21 cellular contexts compared by ENCODE assay signal in genomic region chr1:204098683-204099082, GRCh38. TPM values are rescaled to one million over a fixed set of nuclear protein-coding genes. Genes with fewer than 3 reads are reported as not detected.
A peak's percentile ranks its signal among the peaks of the same experiment; 100 is the strongest.
DNase-seq lines count a peak whose midpoint lies in the region; ATAC-seq, FAIRE-seq and TF ChIP-seq lines count a peak whose summit lies in the region.
"Had no signal": no experiment of that assay in that cellular context is flagged by ENCODE, and none has a peak within 500 bp of the region (broad histone marks: within the 10 kb centered on the region; RNA-seq: fewer than 3 reads in every experiment).

No MANE protein-coding gene starts in this region.

- H3K27me3 ChIP-seq in left ventricle myocardium inferior (ENCODE audit: low read depth) (no peaks in the 10 kb centered on the region), upper lobe of left lung (no peaks in the 10 kb centered on the region)
- H3K27me3 ChIP-seq in CD4-positive, alpha-beta memory T cell (ENCODE audit: insufficient read depth, low read length), result no peaks in the 10 kb centered on the region

- peaks cover 17 to 42% of the 10 kb centered on the region in 2 donors for H3K4me1 Mint-ChIP-seq in effector memory CD8-positive, alpha-beta T cell (ENCODE audit: low read depth in 2 of 2)
- peaks cover 81% of the 10 kb centered on the region for H3K4me1 Mint-ChIP-seq in nephron progenitor cell
- peaks cover 15 to 40% (median 23%) of the 10 kb centered on the region in 4 donors for H3K4me1 Mint-ChIP-seq in CD4-positive, alpha-beta memory T cell

- H3K27ac ChIP-seq in left ventricle myocardium inferior (replicated peaks) (no peak overlapping the region), upper lobe of left lung (peak overlapping the region in 3 of 4 donors; percentile 48 to 85 (median 56))
- no peak overlapping the region for H3K27ac ChIP-seq in CD4-positive, alpha-beta memory T cell (ENCODE audit: low read depth, low read length)
- H3K27ac ChIP-seq: GM23248, KMS-11 had no signal

- H3K4me1 ChIP-seq in left ventricle myocardium inferior (peaks cover 75% of the 10 kb centered on the region), upper lobe of left lung (peaks cover 57 to 77% (median 66%) of the 10 kb centered on the region in 4 donors)
- peaks cover 16% of the 10 kb centered on the region for H3K4me1 ChIP-seq in CD4-positive, alpha-beta memory T cell (ENCODE audit: insufficient read depth, low read length)

- peak overlapping the region in 1 of 2 donors; percentile 46 for H3K27ac Mint-ChIP-seq in effector memory CD8-positive, alpha-beta T cell
- H3K27ac Mint-ChIP-seq in nephron progenitor cell, result peak overlapping the region; percentile 91
- peak overlapping the region in 2 of 7 donors; percentile 55 to 80 for H3K27ac Mint-ChIP-seq in CD4-positive, alpha-beta memory T cell
- H3K27ac Mint-ChIP-seq: CD14-positive monocyte had no signal

- H3K9me3 ChIP-seq in left ventricle myocardium inferior (replicated peaks) (no peaks in the 10 kb centered on the region), upper lobe of left lung (no peaks in the 10 kb centered on the region)
- no peaks in the 10 kb centered on the region for H3K9me3 ChIP-seq in CD4-positive, alpha-beta memory T cell (ENCODE audit: control insufficient read depth in 1 of 2, low read length in 2 of 2)

- no peak for TF ChIP-seq EP300 in upper lobe of left lung (IDR thresholded peaks at IDR 0.05)

- H3K4me3 ChIP-seq in left ventricle myocardium inferior (no peak overlapping the region), upper lobe of left lung (no peak overlapping the region)
- no peak overlapping the region for H3K4me3 ChIP-seq in CD4-positive, alpha-beta memory T cell (ENCODE audit: low read length in 2 of 2)
- H3K4me3 ChIP-seq: GM23248 had no signal

- TF ChIP-seq POLR2A in upper lobe of left lung (IDR thresholded peaks at IDR 0.05) (no peak), H54 (IDR thresholded peaks at IDR 0.05; ENCODE audit: low read depth, low read length) (no peak)

- H3K36me3 Mint-ChIP-seq in effector memory CD8-positive, alpha-beta T cell (ENCODE audit: insufficient read depth), result no peaks in the 10 kb centered on the region
- no peaks in the 10 kb centered on the region for H3K36me3 Mint-ChIP-seq in nephron progenitor cell (ENCODE audit: low read depth)
- no peaks in the 10 kb centered on the region for H3K36me3 Mint-ChIP-seq in CD4-positive, alpha-beta memory T cell
- H3K36me3 Mint-ChIP-seq: CD14-positive monocyte had no signal

- 85 to 91% methylated on average over 4 of the region's 4 CpGs for WGBS in upper lobe of left lung, 2 donors

- intact Hi-C loops in left ventricle myocardium superior (cut with micrococcal nuclease) (no loop called here), left ventricle myocardium inferior (cut with micrococcal nuclease) (no loop called here)
- intact Hi-C loops in CD4-positive, alpha-beta memory T cell (cut with micrococcal nuclease), result no loop called here

- no peaks in the 10 kb centered on the region for H3K36me3 ChIP-seq in left ventricle myocardium inferior
- no peaks in the 10 kb centered on the region for H3K36me3 ChIP-seq in upper lobe of left lung
- no peaks in the 10 kb centered on the region for H3K36me3 ChIP-seq in CD4-positive, alpha-beta memory T cell (ENCODE audit: insufficient read depth, low read length)

- TF ChIP-seq CTCF in left ventricle myocardium inferior (IDR thresholded peaks at IDR 0.05; ENCODE audit: borderline replicate concordance) (no peak), nephron progenitor cell (IDR thresholded peaks at IDR 0.05) (no peak), upper lobe of left lung (IDR thresholded peaks at IDR 0.05) (no peak)

- ATAC-seq in left ventricle myocardium superior (no peak), upper lobe of left lung (ENCODE audit: low FRiP score in 2 of 2) (no peak)
- ATAC-seq in effector memory CD8-positive, alpha-beta T cell (replicated peaks), result peak; percentile 29
- ATAC-seq: PC-3 had no signal

- DNase-seq in left ventricle myocardium superior, result peak; percentile 10
- DNase-seq in left ventricle myocardium inferior, result no peak
- no peak for DNase-seq in effector memory CD8-positive, alpha-beta T cell
- no peak for DNase-seq in nephron progenitor cell
- no peak for DNase-seq in upper lobe of left lung
- DNase-seq in H54 (ENCODE audit: insufficient read length, low spot score), result no peak
- DNase-seq in hypothalamus (lab: John Stamatoyannopoulos, UW), result no peak
- DNase-seq in CD4-positive, alpha-beta memory T cell, result no peak
- DNase-seq: 8988T, COR-L47, DMS 273 treated with DMSO at 0.1 percent for 48 hours, DND-41, GM23248, NCI-H1417 treated with DMSO at 0.1 percent for 48 hours, NCI-H187 treated with DMSO at 0.1 percent for 48 hours, NCI-H345, NCI-H526 had no signal

- no peaks in the 10 kb centered on the region for H3K9me3 Mint-ChIP-seq in effector memory CD8-positive, alpha-beta T cell
- H3K9me3 Mint-ChIP-seq in nephron progenitor cell, result no peaks in the 10 kb centered on the region
- no peaks in the 10 kb centered on the region for H3K9me3 Mint-ChIP-seq in CD4-positive, alpha-beta memory T cell
- H3K9me3 Mint-ChIP-seq: CD14-positive monocyte had no signal

- H3K4me3 Mint-ChIP-seq in effector memory CD8-positive, alpha-beta T cell, result no peak overlapping the region
- H3K4me3 Mint-ChIP-seq in nephron progenitor cell, result no peak overlapping the region
- H3K4me3 Mint-ChIP-seq in CD4-positive, alpha-beta memory T cell, result no peak overlapping the region
- H3K4me3 Mint-ChIP-seq: CD14-positive monocyte had no signal

- FAIRE-seq in H54 (lab: Jason Lieb, UNC), result no peak

- CTCF ChIA-PET in CD4-positive, alpha-beta memory T cell (lab: Charles Lee; ENCODE audit: partially characterized antibody), result interaction anchor here (1.7 kb wide), 1 partner anchor 30 kb away, joined by 4 read pairs; no protein-coding TSS in a partner anchor

- no peaks in the 10 kb centered on the region for H3K27me3 Mint-ChIP-seq in effector memory CD8-positive, alpha-beta T cell
- H3K27me3 Mint-ChIP-seq in nephron progenitor cell (ENCODE audit: low read depth, poor library complexity), result no peaks in the 10 kb centered on the region
- H3K27me3 Mint-ChIP-seq in CD4-positive, alpha-beta memory T cell, result no peaks in the 10 kb centered on the region

- POLR2A ChIA-PET in CD4-positive, alpha-beta memory T cell (lab: Charles Lee; ENCODE audit: partially characterized antibody), result interaction anchor here (0.6 kb wide), 1 partner anchor 252 kb away, joined by 3 read pairs; no protein-coding TSS in a partner anchor

RNA-seq across cellular contexts. Expression of gene SOX13, which starts 25.8 kb away (rescaled TPM):
- total RNA-seq in left ventricle myocardium superior (12.7 TPM), left ventricle myocardium inferior (13.1 TPM), upper lobe of left lung (10 to 100 TPM; 33.8 to 76.5 (median 63.9) TPM)
- total RNA-seq in CD4-positive, alpha-beta memory T cell, result 10 to 100 TPM in 1 of 2 experiments, 1 to 10 TPM in 1; 9.1 to 12.0 TPM
- 1 to 10 TPM in 1 of 2 donors, under 1 TPM in 1; 0.94 to 2.8 TPM for polyA plus RNA-seq in CD4-positive, alpha-beta memory T cell
- total RNA-seq: G401 had no signal
- polyA plus RNA-seq: CD14-positive monocyte had no signal

RNA-seq across cellular contexts. Expression of gene ETNK2, which starts 53.2 kb away (rescaled TPM):
- 3.3 TPM for total RNA-seq in left ventricle myocardium superior
- 4.4 TPM for total RNA-seq in left ventricle myocardium inferior
- 1 to 10 TPM in 5 of 6 donors, not detected in 1; 3.2 to 8.9 (median 6.0) TPM for total RNA-seq in upper lobe of left lung
- total RNA-seq in CD4-positive, alpha-beta memory T cell, result 1 to 10 TPM; 3.2 to 3.8 TPM
- 1 to 10 TPM; 3.3 to 3.9 TPM for polyA plus RNA-seq in CD4-positive, alpha-beta memory T cell
- polyA plus RNA-seq: CD14-positive monocyte had no signal

Comparison
In these comparisons a context has a peak if more than half of its experiments do, and no peak if none do; other contexts are left out.
1. H3K27ac ChIP-seq: peak in upper lobe of left lung (3 of 4); none in left ventricle myocardium inferior (single experiment) and CD4-positive, alpha-beta memory T cell (single experiment).